ENCODE assay signal across 8 cellular contexts in genomic region chr2:11129598-11130449, GRCh38. TPM values are rescaled to one million over a fixed set of nuclear protein-coding genes. Genes with fewer than 3 reads are reported as not detected.
A peak's percentile ranks its signal among the peaks of the same experiment; 100 is the strongest.
DNase-seq lines count a peak whose midpoint lies in the region; ATAC-seq and TF ChIP-seq lines count a peak whose summit lies in the region.

No MANE protein-coding gene starts in this region.

- peak overlapping the region; percentile 24; the same call in 1 of the 2 replicates for H3K9ac ChIP-seq in OCI-LY1 (ENCODE audit: low read length)

- H3K27me3 ChIP-seq in OCI-LY1 (ENCODE audit: insufficient read depth, low read length): no peaks in the 10 kb centered on the region
- H3K27me3 ChIP-seq in cardiac muscle cell: peaks cover 3% of the 10 kb centered on the region

- peaks cover 22% of the 10 kb centered on the region for H3K4me1 ChIP-seq in OCI-LY1 (ENCODE audit: insufficient read depth, low read length, severe bottlenecking)
- no peaks in the 10 kb centered on the region for H3K4me1 ChIP-seq in cardiac muscle cell (ENCODE audit: low read depth)

- H3K9me3 ChIP-seq in OCI-LY1 (ENCODE audit: low read length): no peaks in the 10 kb centered on the region
- no peaks in the 10 kb centered on the region for H3K9me3 ChIP-seq in cardiac muscle cell (ENCODE audit: low read depth)

- TF ChIP-seq CTCF in OCI-LY1 (IDR thresholded peaks at IDR 0.05; ENCODE audit: low read length) (peak; percentile 72), cardiac muscle cell (IDR thresholded peaks at IDR 0.05; ENCODE audit: low read depth, low read length) (peak; percentile 26), retinal pigment epithelial cell (conservative IDR thresholded peaks at IDR 0.05; ENCODE audit: low read depth, low read length) (peak; percentile 50)

- no peak overlapping the region for H3K27ac Mint-ChIP-seq in activated T-helper 2 cell treated with anti-CD3 and anti-CD28 coated beads, Interferon-gamma antibody, Interleukin-2, Interleukin-4, amounts not matched to agents 10 μg/mL and 5 μg/mL and 100 μg/mL, durations not matched to agents 14 hours and 24 hours and 36 hours

- no peaks in the 10 kb centered on the region for H3K9me3 Mint-ChIP-seq in activated T-helper 2 cell treated with anti-CD3 and anti-CD28 coated beads, Interferon-gamma antibody, Interleukin-2, Interleukin-4, amounts not matched to agents 10 μg/mL and 5 μg/mL and 100 μg/mL, durations not matched to agents 14 hours and 24 hours and 36 hours

- intact Hi-C loops in activated T-helper 2 cell treated with anti-CD3 and anti-CD28 coated beads, Interferon-gamma antibody, Interleukin-2, Interleukin-4, amounts not matched to agents 10 μg/mL and 5 μg/mL and 100 μg/mL, durations not matched to agents 14 hours and 24 hours and 36 hours (cut with micrococcal nuclease): loop anchor here (5.0 kb wide), 2 partner anchors 337 to 552 kb away; partner anchors contain the start of gene E2F6

- H3K9me2 ChIP-seq in OCI-LY1 (ENCODE audit: low read depth, low read length): no peaks in the 10 kb centered on the region

- H3F3A ChIP-seq in OCI-LY1 (ENCODE audit: insufficient read depth, low read length): no peaks in the 10 kb centered on the region

- no peaks in the 10 kb centered on the region for H4K20me1 ChIP-seq in OCI-LY1 (ENCODE audit: insufficient read depth, low read length)

- H3K4me3 Mint-ChIP-seq in activated T-helper 2 cell treated with anti-CD3 and anti-CD28 coated beads, Interferon-gamma antibody, Interleukin-2, Interleukin-4, amounts not matched to agents 10 μg/mL and 5 μg/mL and 100 μg/mL, durations not matched to agents 14 hours and 24 hours and 36 hours (ENCODE audit: low read depth): peak overlapping the region; percentile 61

- H3K79me2 ChIP-seq in OCI-LY1 (ENCODE audit: insufficient read depth, low read length): no peaks in the 10 kb centered on the region

- no peak overlapping the region for H3K27ac ChIP-seq in OCI-LY1 (ENCODE audit: low read depth, low read length, poor library complexity, severe bottlenecking)
- no peak overlapping the region for H3K27ac ChIP-seq in cardiac muscle cell

- H3K4me2 ChIP-seq in OCI-LY1 (ENCODE audit: low read length): peak overlapping the region; percentile 73

- ATAC-seq in GM18517 (IDR thresholded peaks at IDR 0.05; ENCODE audit: unreplicated experiment) (peak; percentile 69), HG03103 (IDR thresholded peaks at IDR 0.05; ENCODE audit: low read depth, unreplicated experiment) (peak; percentile 77)

- peak overlapping the region; percentile 50 for H3K4me3 ChIP-seq in OCI-LY1 (ENCODE audit: low read depth, low read length, poor library complexity, severe bottlenecking)
- H3K4me3 ChIP-seq in cardiac muscle cell: peak overlapping the region; percentile 12
- H3K4me3 ChIP-seq in retinal pigment epithelial cell (ENCODE audit: low read length): peak overlapping the region; percentile 44

- H3K36me3 ChIP-seq in OCI-LY1 (ENCODE audit: insufficient read depth, low read length) (no peaks in the 10 kb centered on the region), cardiac muscle cell (no peaks in the 10 kb centered on the region)

- no peak overlapping the region for H2AFZ ChIP-seq in OCI-LY1 (ENCODE audit: low read length)

- peaks cover 5% of the 10 kb centered on the region for H3K4me1 Mint-ChIP-seq in activated T-helper 2 cell treated with anti-CD3 and anti-CD28 coated beads, Interferon-gamma antibody, Interleukin-2, Interleukin-4, amounts not matched to agents 10 μg/mL and 5 μg/mL and 100 μg/mL, durations not matched to agents 14 hours and 24 hours and 36 hours (ENCODE audit: low read depth)

- H3K27me3 Mint-ChIP-seq in activated T-helper 2 cell treated with anti-CD3 and anti-CD28 coated beads, Interferon-gamma antibody, Interleukin-2, Interleukin-4, amounts not matched to agents 10 μg/mL and 5 μg/mL and 100 μg/mL, durations not matched to agents 14 hours and 24 hours and 36 hours (ENCODE audit: low read depth): peaks cover 14% of the 10 kb centered on the region

- peak; percentile 73 for DNase-seq in activated T-helper 2 cell treated with anti-CD3 and anti-CD28 coated beads, Interferon-gamma antibody, Interleukin-2, Interleukin-4, amounts not matched to agents 10 μg/mL and 5 μg/mL and 100 μg/mL, durations not matched to agents 14 hours and 24 hours and 36 hours (ENCODE audit: low spot score)
- DNase-seq in cardiac muscle cell (ENCODE audit: low read depth in 1 of 2, low spot score in 1 of 2): peak; percentile 32 to 90
- no peak for DNase-seq in retinal pigment epithelial cell (ENCODE audit: low read depth)
- no peak for DNase-seq in Ammon's horn (ENCODE audit: low spot score)
- DNase-seq in middle frontal gyrus (ENCODE audit: extremely low spot score, low spot score): no peak

- H3K36me3 Mint-ChIP-seq in activated T-helper 2 cell treated with anti-CD3 and anti-CD28 coated beads, Interferon-gamma antibody, Interleukin-2, Interleukin-4, amounts not matched to agents 10 μg/mL and 5 μg/mL and 100 μg/mL, durations not matched to agents 14 hours and 24 hours and 36 hours (ENCODE audit: low read depth): no peaks in the 10 kb centered on the region

RNA-seq across cellular contexts. Expression of gene SLC66A3, which starts 25.4 kb away (rescaled TPM):
- total RNA-seq in activated T-helper 2 cell treated with anti-CD3 and anti-CD28 coated beads, Interferon-gamma antibody, Interleukin-2, Interleukin-4, amounts not matched to agents 10 μg/mL and 5 μg/mL and 100 μg/mL, durations not matched to agents 14 hours and 24 hours and 36 hours: 10.0 and 10.3 TPM in 2 replicates
- total RNA-seq in cardiac muscle cell: 14.9 and 16.7 TPM in 2 replicates
- 7.1 and 15.5 TPM in 2 replicates for polyA plus RNA-seq in cardiac muscle cell

Comparison
In these comparisons a context has a peak if more than half of its experiments do, and no peak if none do; other contexts are left out.
1. DNase-seq: peak in activated T-helper 2 cell treated with anti-CD3 and anti-CD28 coated beads, Interferon-gamma antibody, Interleukin-2, Interleukin-4, amounts not matched to agents 10 μg/mL and 5 μg/mL and 100 μg/mL, durations not matched to agents 14 hours and 24 hours and 36 hours (single experiment) and cardiac muscle cell (2 of 2); none in retinal pigment epithelial cell (single experiment), Ammon's horn (single experiment) and middle frontal gyrus (single experiment).
2. Peak in every context shown above with its lines, with median percentiles within 50 percentile points of each other: H3K4me3 ChIP-seq and CTCF ChIP-seq.